22 cellular contexts compared by ENCODE assay signal in genomic region chr1:20446796-20447195, GRCh38. TPM values are rescaled to one million over a fixed set of nuclear protein-coding genes. Genes with fewer than 3 reads are reported as not detected.
DNase-seq lines count a peak whose midpoint lies in the region; ATAC-seq and TF ChIP-seq lines count a peak whose summit lies in the region.
"Had no signal": no experiment of that assay in that cellular context is flagged by ENCODE, and none has a peak within 500 bp of the region (broad histone marks: within the 10 kb centered on the region; RNA-seq: fewer than 3 reads in every experiment).

No MANE protein-coding gene starts in this region.

- no peaks in the 10 kb centered on the region for H3K36me3 Mint-ChIP-seq in stimulated activated effector memory CD8-positive, alpha-beta T cell treated with anti-CD3 and anti-CD28 coated beads, Interleukin-12 subunit alpha, Interleukin-12 subunit beta, amount 100 ng/mL, for 72 hours
- H3K36me3 Mint-ChIP-seq: activated naive CD8-positive, alpha-beta T cell treated with anti-CD3 and anti-CD28 coated beads, Interleukin-2, amount 10 ng/mL, durations not matched to agents 7 days and 5 days; IgD-negative memory B cell had no signal

- peak overlapping the region; percentile 38 for H3K27ac Mint-ChIP-seq in stimulated activated effector memory CD8-positive, alpha-beta T cell treated with anti-CD3 and anti-CD28 coated beads, Interleukin-12 subunit alpha, Interleukin-12 subunit beta, amount 100 ng/mL, for 72 hours
- H3K27ac Mint-ChIP-seq: activated naive CD8-positive, alpha-beta T cell treated with anti-CD3 and anti-CD28 coated beads, Interleukin-2, amount 10 ng/mL, durations not matched to agents 7 days and 5 days; IgD-negative memory B cell; nephron had no signal

- no peaks in the 10 kb centered on the region; the same call in 1 of the 2 replicates for H3K27me3 ChIP-seq in HCT116 (ENCODE audit: insufficient read depth, low read length)
- H3K27me3 ChIP-seq: BLaER1, testis had no signal

- H3K4me3 ChIP-seq in HCT116 (replicated peaks in 1 of 2; ENCODE audit: low read depth in 1 of 2, low read length in 2 of 2) (no peak overlapping the region), epithelial cell of proximal tubule (ENCODE audit: low read depth, low read length) (no peak overlapping the region)
- H3K4me3 ChIP-seq: BLaER1, esophagus squamous epithelium, psoas muscle, testis had no signal

- no peaks in the 10 kb centered on the region for H3K9me3 ChIP-seq in HCT116 (ENCODE audit: control insufficient read depth in 1 of 2, insufficient read depth in 1 of 2, low read depth in 1 of 2, low read length in 2 of 2)
- H3K9me3 ChIP-seq: BLaER1, esophagus squamous epithelium, psoas muscle, testis had no signal

- no peak overlapping the region for H3K27ac ChIP-seq in HCT116 (ENCODE audit: low read depth, low read length)
- H3K27ac ChIP-seq: BLaER1, esophagus squamous epithelium, psoas muscle had no signal

- no peaks in the 10 kb centered on the region for H3K36me3 ChIP-seq in HCT116 (ENCODE audit: control insufficient read depth in 1 of 2, insufficient read depth in 2 of 2, low read length in 2 of 2)
- H3K36me3 ChIP-seq: BLaER1, esophagus squamous epithelium had no signal

- no peak overlapping the region for H2AFZ ChIP-seq in HCT116 (ENCODE audit: low read depth, low read length, poor library complexity, severe bottlenecking)

- TF ChIP-seq CTCF in HCT116 (IDR thresholded peaks at IDR 0.05 in 2 of 3, conservative IDR thresholded peaks at IDR 0.05 in 1 of 3; ENCODE audit: borderline replicate concordance in 1 of 3, insufficient read depth in 1 of 3, low read depth in 2 of 3, low read length in 2 of 3) (no peak), epithelial cell of proximal tubule (conservative IDR thresholded peaks at IDR 0.05; ENCODE audit: low read depth, low read length) (no peak)

- no peak overlapping the region for H3K9ac ChIP-seq in HCT116 (ENCODE audit: low read length)
- H3K9ac ChIP-seq: BLaER1 had no signal

- DNase-seq in HCT116 (ENCODE audit: low read depth, low spot score) (no peak), SW480 (ENCODE audit: low spot score) (peak; percentile 27), epithelial cell of proximal tubule (ENCODE audit: low read depth) (peak; percentile 23), activated T-cell treated with anti-CD3 and anti-CD28 coated beads for 4 hours (no peak)
- DNase-seq in stimulated activated effector memory CD8-positive, alpha-beta T cell treated with anti-CD3 and anti-CD28 coated beads, Interleukin-12 subunit alpha, Interleukin-12 subunit beta, amount 100 ng/mL, for 72 hours (ENCODE audit: low spot score in 2 of 2): no peak
- DNase-seq: activated CD8-positive, alpha-beta memory T cell treated with anti-CD3 and anti-CD28 coated beads for 24 hours; activated naive CD8-positive, alpha-beta T cell treated with anti-CD3 and anti-CD28 coated beads, Interleukin-2, amount 10 ng/mL, durations not matched to agents 7 days and 5 days; esophagus squamous epithelium; hippocampal formation; kidney glomerular epithelial cell; NCI-H1048; NCI-H2029 treated with DMSO at 0.1 percent for 48 hours; NCI-H524; psoas muscle; stimulated activated CD4-positive, alpha-beta T cell treated with anti-CD3 and anti-CD28 coated beads, Interleukin-12 subunit alpha, Interleukin-12 subunit beta, amount 100 ng/mL, for 4 hours; T-helper 9 cell; testis had no signal

- CTCF ChIA-PET in HCT116 (lab: Charles Lee): no interaction called here

- no peaks in the 10 kb centered on the region for H3K79me2 ChIP-seq in HCT116 (ENCODE audit: insufficient read depth, low read length)

- peak; percentile 58 for ATAC-seq in HCT116
- ATAC-seq in stimulated activated effector memory CD8-positive, alpha-beta T cell treated with anti-CD3 and anti-CD28 coated beads, Interleukin-12 subunit alpha, Interleukin-12 subunit beta, amount 100 ng/mL, for 72 hours: no peak
- no peak for ATAC-seq in GM19035 (IDR thresholded peaks at IDR 0.05; ENCODE audit: unreplicated experiment)
- ATAC-seq in HG03521 (IDR thresholded peaks at IDR 0.05; ENCODE audit: unreplicated experiment): no peak
- ATAC-seq: psoas muscle had no signal

- peak overlapping the region; percentile 23; the same call in 1 of the 2 replicates for H3K4me2 ChIP-seq in HCT116 (ENCODE audit: low read length)
- H3K4me2 ChIP-seq: BLaER1 had no signal

- no peaks in the 10 kb centered on the region for H3K9me2 ChIP-seq in HCT116 (ENCODE audit: insufficient read depth)

- no peak for TF ChIP-seq RAD21 in HCT116 (IDR thresholded peaks at IDR 0.05; ENCODE audit: low read depth)

- intact Hi-C loops in HCT116 (cut with micrococcal nuclease): no loop called here

- no peak for TF ChIP-seq POLR2A in HCT116 (IDR thresholded peaks at IDR 0.05; ENCODE audit: borderline replicate concordance, extremely low read depth, insufficient read depth, insufficient read length)

- H3K4me1 ChIP-seq in HCT116 (ENCODE audit: control insufficient read depth in 1 of 2, insufficient read depth in 2 of 2, low read length in 2 of 2): peaks cover 0 to 7% of the 10 kb centered on the region in 2 experiments; a peak in 2 of 4 replicates
- H3K4me1 ChIP-seq: BLaER1, esophagus squamous epithelium, psoas muscle, testis had no signal

- H3K9me3 Mint-ChIP-seq in stimulated activated effector memory CD8-positive, alpha-beta T cell treated with anti-CD3 and anti-CD28 coated beads, Interleukin-12 subunit alpha, Interleukin-12 subunit beta, amount 100 ng/mL, for 72 hours: no peaks in the 10 kb centered on the region
- H3K9me3 Mint-ChIP-seq: activated naive CD8-positive, alpha-beta T cell treated with anti-CD3 and anti-CD28 coated beads, Interleukin-2, amount 10 ng/mL, durations not matched to agents 7 days and 5 days; IgD-negative memory B cell; nephron had no signal

- H3K4me3 Mint-ChIP-seq in stimulated activated effector memory CD8-positive, alpha-beta T cell treated with anti-CD3 and anti-CD28 coated beads, Interleukin-12 subunit alpha, Interleukin-12 subunit beta, amount 100 ng/mL, for 72 hours: no peak overlapping the region
- H3K4me3 Mint-ChIP-seq: activated naive CD8-positive, alpha-beta T cell treated with anti-CD3 and anti-CD28 coated beads, Interleukin-2, amount 10 ng/mL, durations not matched to agents 7 days and 5 days; IgD-negative memory B cell; nephron had no signal

- no peaks in the 10 kb centered on the region for H4K20me1 ChIP-seq in HCT116 (ENCODE audit: insufficient read depth)
- H4K20me1 ChIP-seq: BLaER1 had no signal

- no TSS peak for BruUV-seq in HCT116 (replicated peaks; lab: Mats Ljungman, UMichigan)

- RAD21 ChIA-PET in HCT116 (lab: Charles Lee; ENCODE audit: low non-redundant PET in 1 of 2, low total read pairs in 2 of 2, uncharacterized antibody in 2 of 2, unreplicated experiment in 2 of 2): no interaction called here

- H3K4me1 Mint-ChIP-seq in stimulated activated effector memory CD8-positive, alpha-beta T cell treated with anti-CD3 and anti-CD28 coated beads, Interleukin-12 subunit alpha, Interleukin-12 subunit beta, amount 100 ng/mL, for 72 hours: peaks cover 5% of the 10 kb centered on the region
- H3K4me1 Mint-ChIP-seq: nephron had no signal

- POLR2A ChIA-PET in HCT116 (lab: Charles Lee): no interaction called here

TF ChIP-seq in HCT116, 20 proteins besides CTCF, POLR2A, EP300 and RAD21:
- TF ChIP-seq SRF (IDR thresholded peaks at IDR 0.05; ENCODE audit: low read depth): no peak
- TF ChIP-seq ATF3 (IDR thresholded peaks at IDR 0.05): no peak
- no peak for TF ChIP-seq ZFX (IDR thresholded peaks at IDR 0.05)
- no peak for TF ChIP-seq CEBPB (IDR thresholded peaks at IDR 0.05; ENCODE audit: low read depth)
- TF ChIP-seq SIN3A (IDR thresholded peaks at IDR 0.05; ENCODE audit: low read depth): no peak
- TF ChIP-seq ZBTB33 (IDR thresholded peaks at IDR 0.05; ENCODE audit: extremely low read depth, insufficient replicate concordance, low read length): no peak
- TF ChIP-seq CBX3 (IDR thresholded peaks at IDR 0.05; ENCODE audit: low read depth): no peak
- no peak for TF ChIP-seq EZH2phosphoT487 (IDR thresholded peaks at IDR 0.05; ENCODE audit: borderline replicate concordance)
- no peak for TF ChIP-seq ZNF274 (IDR thresholded peaks at IDR 0.05; ENCODE audit: low read depth, low read length)
- no peak for TF ChIP-seq JUND (IDR thresholded peaks at IDR 0.05)
- no peak for TF ChIP-seq FOSL1 (IDR thresholded peaks at IDR 0.05; ENCODE audit: low read depth)
- TF ChIP-seq ELF1 (IDR thresholded peaks at IDR 0.05; ENCODE audit: borderline replicate concordance, low read depth): no peak

RNA-seq across cellular contexts. Expression of gene CAMK2N1, which starts 39.2 kb away (rescaled TPM):
- total RNA-seq in HCT116 (2021; ENCODE audit: unreplicated experiment) (20.5 TPM), epithelial cell of proximal tubule (18.2 and 19.7 TPM in 2 replicates)
- polyA plus RNA-seq in HCT116 (2012): 12.3 and 14.2 TPM in 2 replicates

Comparison
In these comparisons a context has a peak if more than half of its experiments do, and no peak if none do; other contexts are left out.
1. DNase-seq: peak in SW480 (single experiment) and epithelial cell of proximal tubule (single experiment); none in HCT116 (single experiment), stimulated activated effector memory CD8-positive, alpha-beta T cell treated with anti-CD3 and anti-CD28 coated beads, Interleukin-12 subunit alpha, Interleukin-12 subunit beta, amount 100 ng/mL, for 72 hours (0 of 2) and activated T-cell treated with anti-CD3 and anti-CD28 coated beads for 4 hours (single experiment).